In genomic region chr4:46922205-46922604, GRCh38 we compare ENCODE assay signal across 32 cellular contexts. TPM values are rescaled to one million over a fixed set of nuclear protein-coding genes. Genes with fewer than 3 reads are reported as not detected.
"Had no signal": no experiment of that assay in that cellular context is flagged by ENCODE, and none has a peak within 500 bp of the region (broad histone marks: within the 10 kb centered on the region; RNA-seq: fewer than 3 reads in every experiment).

No MANE protein-coding gene starts in this region.

- H3K4me3 Mint-ChIP-seq: activated CD4-positive, alpha-beta T cell treated with anti-CD3 and anti-CD28 coated beads, Interleukin-2, amount 10 ng/mL, durations not matched to agents 24 days and 14 days; activated CD8-positive, alpha-beta T cell treated with anti-CD3 and anti-CD28 coated beads for 36 hours; activated naive CD4-positive, alpha-beta T cell treated with anti-CD3 and anti-CD28 coated beads, Interleukin-2, amount 50 U/mL, for 24 hours; activated T-cell treated with anti-CD3 and anti-CD28 coated beads, Interleukin-2, amount 50 U/mL, for 72 hours; activated T-helper 17 cell treated with anti-CD3 and anti-CD28 coated beads, Interleukin-2, amount 50 U/mL, for 72 hours; brain; T-helper 2 cell treated with Interferon-gamma antibody and Interleukin-4, amounts not matched to agents 5 μg/mL and 100 μg/mL, for 36 hours had no signal

- H3K27ac Mint-ChIP-seq: activated CD4-positive, alpha-beta T cell treated with anti-CD3 and anti-CD28 coated beads, Interleukin-2, amount 10 ng/mL, durations not matched to agents 24 days and 14 days; activated CD8-positive, alpha-beta T cell treated with anti-CD3 and anti-CD28 coated beads for 36 hours; activated naive CD4-positive, alpha-beta T cell treated with anti-CD3 and anti-CD28 coated beads, Interleukin-2, amount 50 U/mL, for 24 hours; activated T-cell treated with anti-CD3 and anti-CD28 coated beads, Interleukin-2, amount 50 U/mL, for 72 hours; activated T-helper 17 cell treated with anti-CD3 and anti-CD28 coated beads, Interleukin-2, amount 50 U/mL, for 72 hours; brain; T-helper 2 cell treated with Interferon-gamma antibody and Interleukin-4, amounts not matched to agents 5 μg/mL and 100 μg/mL, for 36 hours had no signal

- H3K4me1 Mint-ChIP-seq: activated CD4-positive, alpha-beta T cell treated with anti-CD3 and anti-CD28 coated beads, Interleukin-2, amount 10 ng/mL, durations not matched to agents 24 days and 14 days; activated naive CD4-positive, alpha-beta T cell treated with anti-CD3 and anti-CD28 coated beads, Interleukin-2, amount 50 U/mL, for 24 hours; activated T-helper 17 cell treated with anti-CD3 and anti-CD28 coated beads, Interleukin-2, amount 50 U/mL, for 72 hours; brain had no signal

- ATAC-seq: activated CD8-positive, alpha-beta T cell treated with anti-CD3 and anti-CD28 coated beads for 36 hours; activated T-cell treated with anti-CD3 and anti-CD28 coated beads, Interleukin-2, amount 50 U/mL, for 72 hours; activated T-helper 17 cell treated with anti-CD3 and anti-CD28 coated beads, Interleukin-2, amount 50 U/mL, for 72 hours; Panc1 had no signal

- H3K27ac ChIP-seq: adrenal gland, SJCRH30, SK-N-MC had no signal

- DNase-seq: activated CD4-positive, alpha-beta T cell treated with anti-CD3 and anti-CD28 coated beads, Interleukin-2, amount 10 ng/mL, durations not matched to agents 24 days and 14 days; activated CD4-positive, alpha-beta T cell treated with anti-CD3 and anti-CD28 coated beads, Interleukin-2, amount 50 U/mL, for 4 hours; activated CD8-positive, alpha-beta T cell treated with anti-CD3 and anti-CD28 coated beads for 36 hours; activated effector memory CD4-positive, alpha-beta T cell treated with anti-CD3 and anti-CD28 coated beads, Interleukin-2, amount 50 U/mL, for 16 hours; activated naive CD4-positive, alpha-beta T cell; activated T-cell treated with anti-CD3 and anti-CD28 coated beads, Interleukin-2, amount 50 U/mL, for 1 hour; activated T-cell treated with anti-CD3 and anti-CD28 coated beads, Interleukin-2, amount 50 U/mL, for 72 hours; adrenal gland; cerebellar nuclear complex; cortex of kidney; MG63; NCI-H1092; NCI-H1436 treated with DMSO at 0.1 percent for 48 hours; NCI-H1694 treated with DMSO at 0.1 percent for 48 hours; NCI-H2029; NCI-H345; NCI-H524 treated with DMSO at 0.1 percent for 48 hours; NK-92 treated with Interleukin-12 subunit alpha and Interleukin-12 subunit beta, amount 100 ng/mL, for 24 hours; SHP77; SJCRH30 had no signal

- H3K36me3 ChIP-seq: adrenal gland, MG63, SJCRH30 had no signal

- H3K4me1 ChIP-seq: adrenal gland, SJCRH30 had no signal

- H3K36me3 Mint-ChIP-seq: activated naive CD4-positive, alpha-beta T cell treated with anti-CD3 and anti-CD28 coated beads, Interleukin-2, amount 50 U/mL, for 24 hours; brain had no signal

- H3K27me3 ChIP-seq: adrenal gland, MG63, SJCRH30 had no signal

- FAIRE-seq: bronchial epithelial cell, TTC549 had no signal

- H3K9me3 Mint-ChIP-seq: activated CD4-positive, alpha-beta T cell treated with anti-CD3 and anti-CD28 coated beads, Interleukin-2, amount 10 ng/mL, durations not matched to agents 24 days and 14 days; activated CD8-positive, alpha-beta T cell treated with anti-CD3 and anti-CD28 coated beads for 36 hours; activated naive CD4-positive, alpha-beta T cell treated with anti-CD3 and anti-CD28 coated beads, Interleukin-2, amount 50 U/mL, for 24 hours; activated T-cell treated with anti-CD3 and anti-CD28 coated beads, Interleukin-2, amount 50 U/mL, for 72 hours; activated T-helper 17 cell treated with anti-CD3 and anti-CD28 coated beads, Interleukin-2, amount 50 U/mL, for 72 hours; brain; T-helper 2 cell treated with Interferon-gamma antibody and Interleukin-4, amounts not matched to agents 5 μg/mL and 100 μg/mL, for 36 hours had no signal

- H3K4me3 ChIP-seq: adrenal gland, MG63, SJCRH30, SK-N-MC had no signal

- H3K9me3 ChIP-seq: adrenal gland, MG63, SJCRH30 had no signal

- H3K27me3 Mint-ChIP-seq: activated CD4-positive, alpha-beta T cell treated with anti-CD3 and anti-CD28 coated beads, Interleukin-2, amount 10 ng/mL, durations not matched to agents 24 days and 14 days; activated CD8-positive, alpha-beta T cell treated with anti-CD3 and anti-CD28 coated beads for 36 hours; brain had no signal

RNA-seq across cellular contexts. Expression of gene COX7B2, which starts 13.2 kb away (rescaled TPM):
- total RNA-seq: activated CD4-positive, alpha-beta T cell treated with anti-CD3 and anti-CD28 coated beads, Interleukin-2, amount 10 ng/mL, durations not matched to agents 24 days and 14 days; activated CD8-positive, alpha-beta memory T cell treated with anti-CD3 and anti-CD28 coated beads for 36 hours; activated CD8-positive, alpha-beta T cell treated with anti-CD3 and anti-CD28 coated beads for 36 hours; activated T-cell treated with anti-CD3 and anti-CD28 coated beads, Interleukin-2, amount 50 U/mL, for 72 hours; activated T-helper 17 cell treated with anti-CD3 and anti-CD28 coated beads, Interleukin-2, amount 50 U/mL, for 72 hours; adrenal gland; bronchial epithelial cell; NCI-H460; RPMI7951; SJCRH30; T-helper 1 cell treated with Interleukin-12 subunit alpha and Interleukin-12 subunit beta and Interleukin-4 antibody, amounts not matched to agents 30 ng/mL and 1 ng/mL, for 36 hours had no signal
